ENCODE assay signal across 8 cellular contexts in the genomic region with DNA sequence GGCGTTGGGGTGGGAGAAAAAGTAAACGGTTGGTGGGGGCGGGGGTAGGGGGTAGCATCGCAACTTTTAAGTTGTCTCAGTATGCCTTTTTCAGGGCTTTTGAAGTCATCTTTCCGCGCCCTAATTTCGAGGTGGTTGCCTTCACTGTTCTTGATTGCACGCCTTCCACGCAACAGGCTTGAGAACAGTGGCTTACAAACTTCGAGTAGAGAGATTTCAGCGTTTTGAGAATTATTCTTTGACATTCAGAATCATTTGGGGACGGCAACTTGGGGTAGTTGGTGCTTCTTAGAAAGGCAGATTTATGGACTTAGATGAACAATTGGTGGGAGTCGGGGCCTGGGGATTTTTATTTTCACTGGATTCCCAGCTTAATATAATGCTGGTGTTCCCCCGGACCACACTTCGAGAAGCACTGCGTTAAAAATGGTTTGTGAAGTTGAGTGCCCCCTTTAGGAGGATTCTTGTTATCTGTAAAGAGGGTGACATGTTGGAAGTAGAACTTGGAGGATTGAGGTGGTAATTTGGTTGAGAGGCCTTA. TPM values are rescaled to one million over a fixed set of nuclear protein-coding genes. Genes with fewer than 3 reads are reported as not detected.
DNase-seq lines count a peak whose midpoint lies in the region; ATAC-seq, FAIRE-seq and TF ChIP-seq lines count a peak whose summit lies in the region.

No MANE protein-coding gene starts in this region.

- peak overlapping the region; percentile 89 to 90 for H3K27ac ChIP-seq in ovary

- peak; percentile 1 for ATAC-seq in HG02884 (IDR thresholded peaks at IDR 0.05; ENCODE audit: unreplicated experiment)

- TF ChIP-seq CTCF in ovary (IDR thresholded peaks at IDR 0.05) = no peak

- no peak for TF ChIP-seq POLR2A in ovary (IDR thresholded peaks at IDR 0.05)
- no peak for TF ChIP-seq POLR2A in H54 (IDR thresholded peaks at IDR 0.05; ENCODE audit: low read depth, low read length)

- H3K36me3 ChIP-seq in ovary = no peaks in the 10 kb centered on the region

- H3K9me3 ChIP-seq in ovary = no peaks in the 10 kb centered on the region

- peaks cover 7% of the 10 kb centered on the region for H3K4me1 ChIP-seq in ovary (ENCODE audit: insufficient read depth)

- TF ChIP-seq EP300 in ovary (IDR thresholded peaks at IDR 0.05) = no peak

- intact Hi-C loops in ovary (cut with DNase I) = loop anchor here in 1 of 4 donors (10.0 kb wide), 1 partner anchor 57 kb away; no protein-coding TSS in a partner anchor

- H3K27me3 ChIP-seq in ovary = no peaks in the 10 kb centered on the region

- WGBS in ovary, 3 donors = 0% methylated on average over 16 of the region's 16 CpGs

- DNase-seq in SIG-M5 treated with dmso at 0.1 percent for 504 hours (lab: John Stamatoyannopoulos, UW; ENCODE audit: unreplicated experiment) = peak; percentile 74
- DNase-seq in SIG-M5 (lab: John Stamatoyannopoulos, UW) = no peak
- peak; percentile 8 for DNase-seq in NOMO-1 treated with dmso at 0.1 percent for 144 hours (lab: John Stamatoyannopoulos, UW; ENCODE audit: unreplicated experiment)
- DNase-seq in activated naive CD4-positive, alpha-beta T cell treated with Interleukin-2 at 50 U/mL for 16 hours = peak; percentile 55
- peak; percentile 51 for DNase-seq in germinal center (ENCODE audit: low spot score)
- DNase-seq in ovary = peak in 2 of 5 donors; percentile 20 to 46
- DNase-seq in H54 (ENCODE audit: insufficient read length, low spot score) = no peak

- peak overlapping the region; percentile 74 for H3K4me3 ChIP-seq in ovary

- FAIRE-seq in H54 (lab: Jason Lieb, UNC) = no peak

RNA-seq across cellular contexts. Expression of gene PPP4R2, which starts 0.9 kb away (rescaled TPM):
- 10 to 100 TPM; 57.5 to 95.1 (median 81.6) TPM for total RNA-seq in ovary
- 10 to 100 TPM; 19.2 to 20.5 TPM for polyA plus RNA-seq in ovary

Comparison
In these comparisons a context has a peak if more than half of its experiments do, and no peak if none do; other contexts are left out.
1. DNase-seq: peak in SIG-M5 treated with dmso at 0.1 percent for 504 hours (single experiment), NOMO-1 treated with dmso at 0.1 percent for 144 hours (single experiment), activated naive CD4-positive, alpha-beta T cell treated with Interleukin-2 at 50 U/mL for 16 hours (single experiment) and germinal center (single experiment); none in SIG-M5 (single experiment) and H54 (single experiment).